In the genomic region with DNA sequence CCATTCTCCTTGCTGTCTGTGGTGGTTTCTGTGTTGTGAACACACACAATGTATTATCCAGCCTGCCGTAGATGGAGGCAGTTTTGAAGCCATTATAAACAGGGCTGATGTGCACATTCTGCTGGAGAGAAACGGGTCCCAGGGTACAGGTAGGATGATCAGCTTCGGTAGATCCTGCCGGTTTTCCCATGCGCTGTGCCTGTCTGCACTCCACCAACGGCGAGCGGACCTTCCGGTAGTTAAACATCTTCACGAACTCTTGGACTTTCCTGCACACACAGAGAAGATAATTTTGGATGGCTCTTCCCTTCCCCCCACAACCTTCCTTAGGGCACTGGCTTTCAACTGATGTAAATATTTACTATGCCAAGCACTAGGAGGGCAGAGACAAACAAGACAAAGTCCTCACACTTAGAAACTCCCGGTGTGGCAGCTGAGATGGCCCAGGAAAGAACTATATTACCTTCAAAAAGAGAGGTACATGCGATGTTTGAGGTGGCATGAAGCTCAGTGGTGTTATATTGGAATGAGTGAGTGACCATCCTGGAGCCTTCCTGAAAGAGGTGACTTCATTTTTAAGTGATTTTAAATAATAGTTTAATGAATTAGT, we compare ENCODE assay signal across 1 cellular context.
TF ChIP-seq lines count a peak whose summit lies in the region.

No MANE protein-coding gene starts in this region.

TF ChIP-seq in HepG2, 621 proteins besides CTCF, POLR2A, EP300 and RAD21:
- TF ChIP-seq EEA1 (CRISPR knock-in tag; IDR thresholded peaks at IDR 0.05; ENCODE audit: borderline replicate concordance) (no peak), EED (CRISPR knock-in tag; IDR thresholded peaks at IDR 0.05) (no peak), PITX1 (CRISPR knock-in tag; IDR thresholded peaks at IDR 0.05) (no peak), RNF2 (conservative IDR thresholded peaks at IDR 0.05; ENCODE audit: low read depth) (no peak), SYNCRIP (IDR thresholded peaks at IDR 0.05; ENCODE audit: insufficient read depth, low read depth, low read length) (no peak), KMT2B (CRISPR knock-in tag; IDR thresholded peaks at IDR 0.05) (no peak), HDAC2 (CRISPR knock-in tag; IDR thresholded peaks at IDR 0.05) (0 out of 2 replicates have a peak, but pooled peaks have one; percentile 21), RFXAP (CRISPR knock-in tag; IDR thresholded peaks at IDR 0.05; ENCODE audit: borderline replicate concordance) (no peak)
- TF ChIP-seq, protein P1, sequence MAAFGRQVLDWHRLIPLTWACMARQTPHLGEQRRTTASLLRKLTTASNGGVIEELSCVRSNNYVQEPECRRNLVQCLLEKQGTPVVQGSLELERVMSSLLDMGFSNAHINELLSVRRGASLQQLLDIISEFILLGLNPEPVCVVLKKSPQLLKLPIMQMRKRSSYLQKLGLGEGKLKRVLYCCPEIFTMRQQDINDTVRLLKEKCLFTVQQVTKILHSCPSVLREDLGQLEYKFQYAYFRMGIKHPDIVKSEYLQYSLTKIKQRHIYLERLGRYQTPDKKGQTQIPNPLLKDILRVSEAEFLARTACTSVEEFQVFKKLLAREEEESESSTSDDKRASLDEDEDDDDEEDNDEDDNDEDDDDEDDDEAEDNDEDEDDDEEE (CRISPR knock-in tag; IDR thresholded peaks at IDR 0.05), result no peak
- TF ChIP-seq, protein P2, sequence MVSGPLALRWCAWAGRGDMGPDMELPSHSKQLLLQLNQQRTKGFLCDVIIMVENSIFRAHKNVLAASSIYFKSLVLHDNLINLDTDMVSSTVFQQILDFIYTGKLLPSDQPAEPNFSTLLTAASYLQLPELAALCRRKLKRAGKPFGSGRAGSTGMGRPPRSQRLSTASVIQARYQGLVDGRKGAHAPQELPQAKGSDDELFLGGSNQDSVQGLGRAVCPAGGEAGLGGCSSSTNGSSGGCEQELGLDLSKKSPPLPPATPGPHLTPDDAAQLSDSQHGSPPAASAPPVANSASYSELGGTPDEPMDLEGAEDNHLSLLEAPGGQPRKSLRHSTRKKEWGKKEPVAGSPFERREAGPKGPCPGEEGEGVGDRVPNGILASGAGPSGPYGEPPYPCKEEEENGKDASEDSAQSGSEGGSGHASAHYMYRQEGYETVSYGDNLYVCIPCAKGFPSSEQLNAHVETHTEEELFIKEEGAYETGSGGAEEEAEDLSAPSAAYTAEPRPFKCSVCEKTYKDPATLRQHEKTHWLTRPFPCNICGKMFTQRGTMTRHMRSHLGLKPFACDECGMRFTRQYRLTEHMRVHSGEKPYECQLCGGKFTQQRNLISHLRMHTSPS (CRISPR knock-in tag; IDR thresholded peaks at IDR 0.05; ENCODE audit: low read depth), result peak; percentile 53; the same call in 1 of the 2 replicates
